27 cellular contexts compared by ENCODE assay signal in the genomic region with DNA sequence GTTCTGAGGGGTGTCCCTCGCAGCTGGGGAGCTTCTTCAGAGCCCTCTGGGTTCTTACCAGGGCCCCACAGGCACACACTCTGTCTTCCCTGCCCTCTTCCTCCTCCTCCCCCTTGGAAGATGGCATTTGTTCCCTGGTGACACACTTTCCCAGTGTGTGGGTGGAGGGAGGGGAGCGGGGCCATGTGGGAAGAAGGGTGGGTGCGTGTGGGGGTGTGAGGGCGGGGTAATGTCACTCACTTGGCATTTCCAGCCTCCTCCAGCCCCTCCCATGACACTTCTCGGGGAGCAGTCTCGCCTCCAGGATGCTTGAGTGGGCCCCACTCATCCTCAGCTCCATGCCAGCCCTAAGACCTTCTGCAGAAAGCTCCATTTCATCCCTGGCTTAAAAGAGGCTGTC.
"Had no signal": no experiment of that assay in that cellular context is flagged by ENCODE, and none has a peak within 500 bp of the region (broad histone marks: within the 10 kb centered on the region; RNA-seq: fewer than 3 reads in every experiment).

No MANE protein-coding gene starts in this region.

- H3K27ac ChIP-seq: ascending aorta, breast epithelium, cardiac muscle cell, coronary artery, WERI-Rb-1 had no signal

- H3K9me3 ChIP-seq: ascending aorta, breast epithelium had no signal

- FAIRE-seq: frontal cortex had no signal

- H3K4me1 ChIP-seq: ascending aorta, breast epithelium had no signal

- DNase-seq: activated B cell treated with CpG ODN at 0.5 μM for 24 hours; activated CD4-positive, alpha-beta memory T cell treated with anti-CD3 and anti-CD28 coated beads, Interleukin-2, amount 10 ng/mL, durations not matched to agents 7 days and 5 days; activated CD4-positive, alpha-beta T cell treated with anti-CD3 and anti-CD28 coated beads for 48 hours; activated CD4-positive, alpha-beta T cell treated with anti-CD3 and anti-CD28 coated beads, Interleukin-2, amount 50 U/mL, for 4 hours; activated CD8-positive, alpha-beta memory T cell treated with anti-CD3 and anti-CD28 coated beads, Interleukin-2, amount 50 U/mL, for 48 hours; activated gamma-delta T cell; activated naive CD4-positive, alpha-beta T cell; activated naive CD4-positive, alpha-beta T cell treated with anti-CD3 and anti-CD28 coated beads, Interleukin-2, amount 10 ng/mL, durations not matched to agents 7 days and 5 days; activated naive CD8-positive, alpha-beta T cell treated with anti-CD3 and anti-CD28 coated beads, Interleukin-2, amount 10 ng/mL, durations not matched to agents 7 days and 5 days; activated T-cell treated with anti-CD3 and anti-CD28 coated beads for 4 hours; activated T-cell treated with anti-CD3 and anti-CD28 coated beads, Interleukin-2, amount 50 U/mL, for 24 hours; activated T-cell treated with anti-CD3 and anti-CD28 coated beads, Interleukin-2, amount 50 U/mL, for 72 hours; dorsolateral prefrontal cortex; effector memory CD4-positive, alpha-beta T cell; endodermal cell; foreskin fibroblast; T-helper 1 cell; T-helper 17 cell; T1000; WERI-Rb-1 had no signal

- H3K27me3 ChIP-seq: ascending aorta, breast epithelium, cardiac muscle cell, dorsolateral prefrontal cortex had no signal

- H3K4me3 ChIP-seq: ascending aorta, breast epithelium, cardiac muscle cell, coronary artery, dorsolateral prefrontal cortex had no signal

- ATAC-seq: activated CD4-positive, CD25-positive, alpha-beta regulatory T cell treated with anti-CD3 and anti-CD28 coated beads, Interleukin-2, amount 50 U/mL, for 24 hours; activated naive CD4-positive, alpha-beta T cell treated with anti-CD3 and anti-CD28 coated beads, Interleukin-2, amount 50 U/mL, for 72 hours; activated T-cell treated with anti-CD3 and anti-CD28 coated beads, Interleukin-2, amount 50 U/mL, for 72 hours; T-helper 17 cell had no signal

- H3K36me3 ChIP-seq: ascending aorta, breast epithelium, cardiac muscle cell, WERI-Rb-1 had no signal
